10 cellular contexts compared by ENCODE assay signal in genomic region chr4:113548303-113548702, GRCh38.
A peak's percentile ranks its signal among the peaks of the same experiment; 100 is the strongest.
DNase-seq lines count a peak whose midpoint lies in the region; ATAC-seq, FAIRE-seq and TF ChIP-seq lines count a peak whose summit lies in the region.
"Had no signal": no experiment of that assay in that cellular context is flagged by ENCODE, and none has a peak within 500 bp of the region (broad histone marks: within the 10 kb centered on the region; RNA-seq: fewer than 3 reads in every experiment).

No MANE protein-coding gene starts in this region.

- no peaks in the 10 kb centered on the region for H3K4me1 ChIP-seq in cardiac muscle cell (ENCODE audit: low read depth)
- peaks cover 22% of the 10 kb centered on the region for H3K4me1 ChIP-seq in HepG2 (ENCODE audit: insufficient read depth, low read length)
- peaks cover 5 to 29% (median 20%) of the 10 kb centered on the region in 4 donors for H3K4me1 ChIP-seq in transverse colon

- H3K9me3 ChIP-seq in cardiac muscle cell (ENCODE audit: low read depth) (no peaks in the 10 kb centered on the region), HepG2 (ENCODE audit: low read length) (no peaks in the 10 kb centered on the region), transverse colon (no peaks in the 10 kb centered on the region)

- intact Hi-C loops in Right ventricle myocardium superior (cut with DNase I), result loop anchor here (5.0 kb wide), 1 partner anchor 214 kb away; the partner anchor contains the start of gene CAMK2D
- intact Hi-C loops in HepG2 (cut with micrococcal nuclease; ENCODE audit: unreplicated experiment), result loop anchor here (5.0 kb wide), 1 partner anchor 94 kb away; no protein-coding TSS in a partner anchor
- intact Hi-C loops in transverse colon (cut with DNase I; ENCODE audit: low total_unique reads), result loop anchor here (10.0 kb wide), 1 partner anchor 154 kb away; no protein-coding TSS in a partner anchor

- CTCF ChIA-PET in HepG2 (lab: Yijun Ruan, JAX; ENCODE audit: low intra/inter-chr PET ratio, low total read pairs), result interaction anchor here (0.6 to 1.5 kb wide), 5 partner anchors 136 to 404 kb away, joined by 3 to 8 read pairs (median 4); no protein-coding TSS in a partner anchor

- H3K4me2 ChIP-seq in HepG2 (ENCODE audit: low read depth, low read length), result no peak overlapping the region

- TF ChIP-seq RAD21 in HepG2 (CRISPR knock-in tag; IDR thresholded peaks at IDR 0.05), result no peak

- H3K27ac ChIP-seq in cardiac muscle cell, result peak overlapping the region; percentile 40
- peak overlapping the region; percentile 32 for H3K27ac ChIP-seq in HepG2 (ENCODE audit: extremely low read length, insufficient read depth, low read length)
- H3K27ac ChIP-seq in transverse colon, result peak overlapping the region; percentile 76 to 83 (median 80)
- H3K27ac ChIP-seq: GM23248 had no signal

- H3K36me3 Mint-ChIP-seq in activated T-helper 17 cell treated with anti-CD3 and anti-CD28 coated beads, Interleukin-2, amount 50 U/mL, for 72 hours (ENCODE audit: low read depth), result peaks cover 69% of the 10 kb centered on the region

- H3K9me3 Mint-ChIP-seq in activated T-helper 17 cell treated with anti-CD3 and anti-CD28 coated beads, Interleukin-2, amount 50 U/mL, for 72 hours, result no peaks in the 10 kb centered on the region
- H3K9me3 Mint-ChIP-seq: IgD-negative memory B cell had no signal

- no peaks in the 10 kb centered on the region for H3K79me2 ChIP-seq in HepG2 (ENCODE audit: insufficient read depth, low read length)

- TF ChIP-seq POLR2A in HepG2 (IDR thresholded peaks at IDR 0.05; ENCODE audit: insufficient read depth in 1 of 2, low read depth in 2 of 2, low read length in 2 of 2), result no peak
- TF ChIP-seq POLR2A in transverse colon (IDR thresholded peaks at IDR 0.05), result no peak

- FAIRE-seq in HepG2 (lab: Jason Lieb, UNC), result no peak

- no peak overlapping the region for H3K27ac Mint-ChIP-seq in activated T-helper 17 cell treated with anti-CD3 and anti-CD28 coated beads, Interleukin-2, amount 50 U/mL, for 72 hours
- H3K27ac Mint-ChIP-seq: IgD-negative memory B cell had no signal

- H3K27me3 ChIP-seq in cardiac muscle cell, result no peaks in the 10 kb centered on the region
- no peaks in the 10 kb centered on the region for H3K27me3 ChIP-seq in HepG2 (ENCODE audit: control insufficient read depth in 1 of 2, insufficient read depth in 2 of 2, low read length in 2 of 2)
- no peaks in the 10 kb centered on the region for H3K27me3 ChIP-seq in transverse colon

- H3K4me3 Mint-ChIP-seq in activated T-helper 17 cell treated with anti-CD3 and anti-CD28 coated beads, Interleukin-2, amount 50 U/mL, for 72 hours, result peak overlapping the region; percentile 17
- H3K4me3 Mint-ChIP-seq: IgD-negative memory B cell had no signal

- peaks cover 3% of the 10 kb centered on the region for H3K36me3 ChIP-seq in cardiac muscle cell
- peaks cover 0 to 3% of the 10 kb centered on the region in 2 experiments; a peak in 2 of 5 replicates for H3K36me3 ChIP-seq in HepG2 (replicated peaks in 1 of 2; ENCODE audit: control insufficient read depth in 1 of 2, insufficient read depth in 2 of 2, low read length in 2 of 2)
- peaks cover 0 to 10% (median 3%) of the 10 kb centered on the region in 4 donors for H3K36me3 ChIP-seq in transverse colon

- peaks cover 14% of the 10 kb centered on the region for H3K4me1 Mint-ChIP-seq in activated T-helper 17 cell treated with anti-CD3 and anti-CD28 coated beads, Interleukin-2, amount 50 U/mL, for 72 hours

- DNase-seq in cardiac muscle cell (ENCODE audit: low read depth in 1 of 2, low spot score in 1 of 2) (no peak), Right ventricle myocardium superior (no peak), HepG2 (ENCODE audit: low spot score) (no peak), transverse colon (no peak), NCI-H1092 (lab: John Stamatoyannopoulos, UW) (no peak)
- DNase-seq in stimulated activated naive CD4-positive, alpha-beta T cell (lab: John Stamatoyannopoulos, UW), result no peak
- DNase-seq: GM23248 had no signal

- POLR2A ChIA-PET in HepG2 (lab: Yijun Ruan, JAX), result interaction anchor here (1.1 to 1.2 kb wide), 3 partner anchors 211 to 214 kb away, joined by 3 to 5 read pairs (median 5); partner anchors contain the start of gene CAMK2D

- no peak overlapping the region for H3K9ac ChIP-seq in HepG2 (ENCODE audit: insufficient read depth, low read depth, low read length)
- H3K9ac ChIP-seq: GM23248 had no signal

- no peak for TF ChIP-seq EP300 in HepG2 (IDR thresholded peaks at IDR 0.05; ENCODE audit: low read depth in 2 of 2, low read length in 2 of 2)
- no peak for TF ChIP-seq EP300 in HepG2 (CRISPR knock-in tag; IDR thresholded peaks at IDR 0.05; ENCODE audit: borderline replicate concordance)
- no peak for TF ChIP-seq EP300 in transverse colon (IDR thresholded peaks at IDR 0.05; ENCODE audit: low read depth)

- no TSS peak for BruUV-seq in HepG2 (replicated peaks; lab: Mats Ljungman, UMichigan)

- no peaks in the 10 kb centered on the region for H3K27me3 Mint-ChIP-seq in activated T-helper 17 cell treated with anti-CD3 and anti-CD28 coated beads, Interleukin-2, amount 50 U/mL, for 72 hours
- H3K27me3 Mint-ChIP-seq: IgD-negative memory B cell had no signal

- H3K4me3 ChIP-seq in cardiac muscle cell (no peak overlapping the region), HepG2 (replicated peaks in 1 of 3; ENCODE audit: insufficient read depth in 1 of 3, low read depth in 2 of 3, low read length in 3 of 3) (no peak overlapping the region), transverse colon (no peak overlapping the region)
- H3K4me3 ChIP-seq: GM23248 had no signal

- ATAC-seq in Right ventricle myocardium superior (ENCODE audit: poor library complexity) (no peak), HepG2 (no peak), HG03039 (IDR thresholded peaks at IDR 0.05; ENCODE audit: unreplicated experiment) (no peak)
- no peak for ATAC-seq in activated T-helper 17 cell treated with anti-CD3 and anti-CD28 coated beads, Interleukin-2, amount 50 U/mL, for 72 hours (replicated peaks)

- H4K20me1 ChIP-seq in HepG2 (ENCODE audit: insufficient read depth, low read length), result peaks cover 3% of the 10 kb centered on the region; the same call in 1 of the 2 replicates

- H2AFZ ChIP-seq in HepG2 (ENCODE audit: low read length), result no peak overlapping the region
- H2AFZ ChIP-seq: GM23248 had no signal

- in situ Hi-C loops in HepG2 (cut with HindIII; ENCODE audit: extremely low pct_ligation_motif_present, low pct_unique_long_range_greater_than_20kb), result loop anchor here (5.0 kb wide), 1 partner anchor 214 kb away; the partner anchor contains the start of gene CAMK2D
- in situ Hi-C loops in transverse colon (cut with MboI; ENCODE audit: low pct_ligation_motif_present in 1 of 4, low pct_unique_long_range_greater_than_20kb in 1 of 4, low sequenced_read_pairs in 3 of 4), result loop anchor here in 1 of 4 donors (10.0 kb wide), 1 partner anchor 216 kb away; the partner anchor contains the start of gene CAMK2D

- WGBS in HepG2 (ENCODE audit: low lambda C conversion rate), result 100% methylated on average over 1 of the region's 1 CpG
- 80 to 84% methylated on average over 1 of the region's 1 CpG for WGBS in transverse colon (ENCODE audit: low coverage in 1 of 2), 2 donors

- TF ChIP-seq CTCF in cardiac muscle cell (IDR thresholded peaks at IDR 0.05; ENCODE audit: low read depth, low read length) (no peak), HepG2 (CRISPR knock-in tag; IDR thresholded peaks at IDR 0.05) (no peak), transverse colon (IDR thresholded peaks at IDR 0.05) (no peak)

TF ChIP-seq in HepG2, 621 proteins besides CTCF, POLR2A, EP300 and RAD21:
- TF ChIP-seq ATRX (CRISPR knock-in tag; IDR thresholded peaks at IDR 0.05; ENCODE audit: borderline replicate concordance) (no peak), HNRNPL (IDR thresholded peaks at IDR 0.05; ENCODE audit: low read depth, low read length) (no peak), RNF2 (conservative IDR thresholded peaks at IDR 0.05; ENCODE audit: low read depth) (no peak), ZNF775 (CRISPR knock-in tag; IDR thresholded peaks at IDR 0.05; ENCODE audit: borderline replicate concordance) (no peak), ZNF768 (CRISPR knock-in tag; IDR thresholded peaks at IDR 0.05) (no peak), ZNF225 (CRISPR knock-in tag; IDR thresholded peaks at IDR 0.05) (no peak), ZNF792 (CRISPR knock-in tag; IDR thresholded peaks at IDR 0.05) (no peak)
